ENCODE assay signal across 1 cellular context in the genomic region with DNA sequence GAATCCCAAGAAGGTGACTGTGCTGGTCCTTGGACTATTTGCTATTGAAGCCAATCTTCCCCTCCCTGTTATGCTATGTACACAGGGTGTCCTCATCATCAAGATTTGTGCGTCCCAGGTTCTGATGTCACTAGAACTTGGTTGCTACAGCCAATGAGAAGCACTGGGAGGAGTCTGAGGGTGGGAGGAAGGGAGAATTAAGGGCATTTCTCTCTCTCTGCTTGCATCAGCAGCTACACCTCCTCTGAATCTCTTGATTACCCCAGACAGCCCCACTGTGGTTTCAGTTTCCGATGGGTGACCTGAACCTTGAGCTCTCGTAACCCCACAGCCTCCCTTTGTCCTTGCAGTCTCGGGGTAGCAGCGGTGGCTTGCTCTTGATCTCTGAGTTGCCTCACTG.
TF ChIP-seq lines count a peak whose summit lies in the region.

No MANE protein-coding gene starts in this region.

TF ChIP-seq in GM12878, 131 proteins besides CTCF, POLR2A, EP300 and RAD21 (continued from another document):
- no peak for TF ChIP-seq ZNF687 (IDR thresholded peaks at IDR 0.05)
TF ChIP-seq in GM12878: peak in this region for 12.
